ENCODE assay signal across 8 cellular contexts in genomic region chr1:2314803-2315710, GRCh38.
A peak's percentile ranks its signal among the peaks of the same experiment; 100 is the strongest.
DNase-seq lines count a peak whose midpoint lies in the region; ATAC-seq lines count a peak whose summit lies in the region.

No MANE protein-coding gene starts in this region.

- DNase-seq in D341Med (ENCODE audit: low spot score) (peak; percentile 93), dermis microvascular lymphatic vessel endothelial cell (ENCODE audit: low read depth in 2 of 2) (peak; percentile 34 to 74), lung microvascular endothelial cell (ENCODE audit: low read depth in 2 of 2) (peak; percentile 57 to 82), SIG-M5 treated with dmso at 0.1 percent for 504 hours (lab: John Stamatoyannopoulos, UW; ENCODE audit: unreplicated experiment) (no peak)
- DNase-seq in Jurkat, Clone E6-1 (ENCODE audit: low read depth, low spot score), result no peak
- DNase-seq in activated CD4-positive, alpha-beta T cell treated with anti-CD3 and anti-CD28 coated beads for 1 hour, result peak; percentile 53
- peak; percentile 64 to 86 for DNase-seq in stimulated activated effector memory CD8-positive, alpha-beta T cell treated with anti-CD3 and anti-CD28 coated beads, Interleukin-12 subunit alpha, Interleukin-12 subunit beta, amount 100 ng/mL, for 72 hours (ENCODE audit: low spot score in 2 of 2)

- peaks cover 19% of the 10 kb centered on the region for H3K36me3 Mint-ChIP-seq in stimulated activated effector memory CD8-positive, alpha-beta T cell treated with anti-CD3 and anti-CD28 coated beads, Interleukin-12 subunit alpha, Interleukin-12 subunit beta, amount 100 ng/mL, for 72 hours

- H3K27ac Mint-ChIP-seq in stimulated activated effector memory CD8-positive, alpha-beta T cell treated with anti-CD3 and anti-CD28 coated beads, Interleukin-12 subunit alpha, Interleukin-12 subunit beta, amount 100 ng/mL, for 72 hours, result peak overlapping the region; percentile 79

- H3K4me3 Mint-ChIP-seq in stimulated activated effector memory CD8-positive, alpha-beta T cell treated with anti-CD3 and anti-CD28 coated beads, Interleukin-12 subunit alpha, Interleukin-12 subunit beta, amount 100 ng/mL, for 72 hours, result peak overlapping the region; percentile 55

- H3K4me3 ChIP-seq in Jurkat, Clone E6-1 (ENCODE audit: low read length), result peak overlapping the region; percentile 49

- no peaks in the 10 kb centered on the region for H3K9me3 Mint-ChIP-seq in stimulated activated effector memory CD8-positive, alpha-beta T cell treated with anti-CD3 and anti-CD28 coated beads, Interleukin-12 subunit alpha, Interleukin-12 subunit beta, amount 100 ng/mL, for 72 hours

- peaks cover 7% of the 10 kb centered on the region for H3K4me1 Mint-ChIP-seq in stimulated activated effector memory CD8-positive, alpha-beta T cell treated with anti-CD3 and anti-CD28 coated beads, Interleukin-12 subunit alpha, Interleukin-12 subunit beta, amount 100 ng/mL, for 72 hours

- peak; percentile 41 for ATAC-seq in stimulated activated effector memory CD8-positive, alpha-beta T cell treated with anti-CD3 and anti-CD28 coated beads, Interleukin-12 subunit alpha, Interleukin-12 subunit beta, amount 100 ng/mL, for 72 hours
- ATAC-seq in GM21737 (IDR thresholded peaks at IDR 0.05; ENCODE audit: unreplicated experiment), result no peak

Comparison
In these comparisons a context has a peak if more than half of its experiments do, and no peak if none do; other contexts are left out.
1. DNase-seq: peak in D341Med (single experiment), activated CD4-positive, alpha-beta T cell treated with anti-CD3 and anti-CD28 coated beads for 1 hour (single experiment), dermis microvascular lymphatic vessel endothelial cell (2 of 2), lung microvascular endothelial cell (2 of 2) and stimulated activated effector memory CD8-positive, alpha-beta T cell treated with anti-CD3 and anti-CD28 coated beads, Interleukin-12 subunit alpha, Interleukin-12 subunit beta, amount 100 ng/mL, for 72 hours (2 of 2); none in Jurkat, Clone E6-1 (single experiment) and SIG-M5 treated with dmso at 0.1 percent for 504 hours (single experiment).